In genomic region chr21:45923146-45923545, GRCh38 we compare ENCODE assay signal across 1 cellular context.
TF ChIP-seq lines count a peak whose summit lies in the region.

No MANE protein-coding gene starts in this region.

TF ChIP-seq in HepG2, 621 proteins besides CTCF, POLR2A, EP300 and RAD21 (continued from another document):
- TF ChIP-seq ZNF558 (CRISPR knock-in tag; IDR thresholded peaks at IDR 0.05; ENCODE audit: borderline replicate concordance) (no peak), ZNF580 (CRISPR knock-in tag; IDR thresholded peaks at IDR 0.05; ENCODE audit: borderline replicate concordance, low read depth) (no peak), ZNF784 (CRISPR knock-in tag; IDR thresholded peaks at IDR 0.05; ENCODE audit: borderline replicate concordance) (no peak)
